ENCODE assay signal across 8 cellular contexts in genomic region chr14:75222208-75222701, GRCh38. TPM values are rescaled to one million over a fixed set of nuclear protein-coding genes. Genes with fewer than 3 reads are reported as not detected.
DNase-seq lines count a peak whose midpoint lies in the region; ATAC-seq and TF ChIP-seq lines count a peak whose summit lies in the region.

No MANE protein-coding gene starts in this region.

- H3K27ac ChIP-seq in ascending aorta, result no peak overlapping the region
- H3K27ac ChIP-seq in lung (ENCODE audit: low read depth in 1 of 2, low read length in 1 of 2), result no peak overlapping the region
- H3K27ac ChIP-seq in suprapubic skin, result no peak overlapping the region

- TF ChIP-seq POLR2A in suprapubic skin (IDR thresholded peaks at IDR 0.05), result no peak

- H3K9me3 ChIP-seq in ES-I3 (ENCODE audit: control insufficient read depth, insufficient read depth, low read length) (no peaks in the 10 kb centered on the region), ascending aorta (no peaks in the 10 kb centered on the region), lung (ENCODE audit: control insufficient read depth in 2 of 2, insufficient read depth in 1 of 2, low read length in 1 of 2) (no peaks in the 10 kb centered on the region), suprapubic skin (no peaks in the 10 kb centered on the region)

- no peak for TF ChIP-seq EP300 in suprapubic skin (IDR thresholded peaks at IDR 0.05)

- H3K36me3 ChIP-seq in ES-I3 (ENCODE audit: insufficient read depth, low read length) (no peaks in the 10 kb centered on the region), ascending aorta (no peaks in the 10 kb centered on the region), lung (ENCODE audit: control insufficient read depth in 2 of 2, insufficient read depth in 2 of 2, low read length in 2 of 2) (no peaks in the 10 kb centered on the region), suprapubic skin (no peaks in the 10 kb centered on the region)

- 50 to 53% methylated on average over 12 of the region's 12 CpGs for WGBS in lung, 2 donors
- WGBS in suprapubic skin, result 62% methylated on average over 10 of the region's 12 CpGs

- intact Hi-C loops in ascending aorta (cut with DNase I), result no loop called here

- H3K4me1 ChIP-seq in ES-I3 (ENCODE audit: insufficient read depth, low read length) (peaks cover 21% of the 10 kb centered on the region), ascending aorta (no peaks in the 10 kb centered on the region), lung (ENCODE audit: control insufficient read depth in 2 of 2, insufficient read depth in 2 of 2, low read length in 2 of 2) (no peaks in the 10 kb centered on the region), suprapubic skin (no peaks in the 10 kb centered on the region)

- ATAC-seq in HG03378 (IDR thresholded peaks at IDR 0.05; ENCODE audit: unreplicated experiment), result peak; percentile 48
- ATAC-seq in lung (ENCODE audit: insufficient read depth, low FRiP score), result peak; percentile 20
- ATAC-seq in GM18870 (IDR thresholded peaks at IDR 0.05; ENCODE audit: unreplicated experiment), result no peak

- H3K4me3 ChIP-seq in ascending aorta (no peak overlapping the region), lung (no peak overlapping the region), suprapubic skin (no peak overlapping the region)

- H3K27me3 ChIP-seq in ascending aorta (no peaks in the 10 kb centered on the region), lung (ENCODE audit: control insufficient read depth, insufficient read depth) (no peaks in the 10 kb centered on the region), suprapubic skin (no peaks in the 10 kb centered on the region)

- peak overlapping the region; percentile 38; the same call in 1 of the 2 replicates for H3K9ac ChIP-seq in ES-I3 (ENCODE audit: low read depth, low read length)

- TF ChIP-seq CTCF in ascending aorta (IDR thresholded peaks at IDR 0.05) (no peak), lung (IDR thresholded peaks at IDR 0.05; ENCODE audit: control extremely low read depth, extremely low read depth) (no peak), suprapubic skin (IDR thresholded peaks at IDR 0.05) (no peak)

- DNase-seq in ascending aorta (ENCODE audit: low spot score in 2 of 2), result peak; percentile 29 to 74
- DNase-seq in lung (ENCODE audit: low spot score), result no peak
- no peak for DNase-seq in suprapubic skin (ENCODE audit: low spot score in 2 of 2)
- no peak for DNase-seq in HK-2 (ENCODE audit: unreplicated experiment)
- DNase-seq in NCI-H187 treated with DMSO at 0.1 percent for 48 hours (lab: John Stamatoyannopoulos, UW), result no peak

RNA-seq across cellular contexts. Expression of gene TMED10, which starts 45.8 kb away (rescaled TPM):
- 190 TPM for total RNA-seq in ascending aorta
- 100 to 1,000 TPM; 217 to 398 TPM for total RNA-seq in lung
- 100 to 1,000 TPM in 1 of 2 donors, 10 to 100 TPM in 1; 79.5 to 332 TPM for polyA plus RNA-seq in lung
- total RNA-seq in suprapubic skin, result 100 to 1,000 TPM; 123 to 235 (median 198) TPM

RNA-seq across cellular contexts. Expression of gene FOS, which starts 56.4 kb away (rescaled TPM):
- total RNA-seq in ascending aorta, result 4,268 TPM
- 100 to 1,000 TPM in 1 of 2 donors, 10 to 100 TPM in 1; 63.7 to 123 TPM for total RNA-seq in lung
- polyA plus RNA-seq in lung, result 100 to 1,000 TPM; 139 to 879 TPM
- total RNA-seq in suprapubic skin, result 1,000 to 10,000 TPM; 2,120 to 3,987 (median 3,212) TPM

Comparison
In these comparisons a context has a peak if more than half of its experiments do, and no peak if none do; other contexts are left out.
1. DNase-seq: peak in ascending aorta (2 of 2); none in lung (single experiment), suprapubic skin (0 of 2), HK-2 (single experiment) and NCI-H187 treated with DMSO at 0.1 percent for 48 hours (single experiment).
2. RNA of gene FOS, which starts 56.4 kb away (total RNA-seq): 4,268 TPM in ascending aorta (single experiment) and 2,120 to 3,987 TPM in suprapubic skin; 63.7 to 123 TPM in lung; every median in the first group is over 10 times any median in the second.